14 cellular contexts compared by ENCODE assay signal in the genomic region with DNA sequence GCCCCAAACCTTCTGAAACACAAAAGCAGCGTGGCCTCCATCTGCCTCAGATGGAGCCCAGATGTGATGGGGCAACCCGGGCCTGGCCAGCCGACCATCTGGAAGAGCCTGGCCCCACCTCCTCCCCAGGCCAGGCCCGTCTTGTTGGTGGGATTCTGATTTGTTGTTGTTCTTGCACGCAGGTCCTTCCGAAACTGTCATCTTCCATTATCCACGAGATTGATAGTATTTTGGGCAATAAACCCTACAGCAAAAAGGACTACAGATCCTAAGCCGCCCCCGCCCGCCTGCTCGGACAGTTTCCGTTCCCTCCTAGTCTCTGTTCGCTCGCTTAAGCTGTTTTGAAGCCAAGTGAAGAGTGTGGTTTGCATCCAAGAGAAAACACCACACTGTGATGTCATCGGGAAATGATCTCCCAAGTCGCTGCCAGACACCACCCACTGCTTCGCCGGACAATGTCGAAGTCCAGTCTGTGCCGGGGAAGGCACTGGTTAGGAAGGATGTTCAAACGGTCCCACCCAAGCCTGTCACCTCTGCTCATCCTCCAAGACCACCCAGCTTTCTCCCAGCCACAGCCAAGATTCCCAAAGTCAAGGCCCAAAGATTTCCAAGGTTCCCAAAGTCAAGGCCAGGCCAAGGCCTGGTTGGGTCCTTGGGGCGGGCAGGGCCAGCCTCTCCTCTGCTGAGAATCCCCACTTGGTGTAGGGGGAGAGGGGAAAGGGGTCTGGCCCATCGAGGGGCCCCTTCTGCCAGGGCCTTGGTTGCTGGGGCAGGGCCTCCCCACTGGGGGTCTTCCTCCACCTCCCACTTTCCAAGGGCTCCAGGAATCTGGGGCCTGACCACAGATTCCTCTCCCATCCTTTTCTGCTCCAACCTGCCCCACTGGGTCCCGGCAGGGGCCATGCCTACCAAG. TPM values are rescaled to one million over a fixed set of nuclear protein-coding genes. Genes with fewer than 3 reads are reported as not detected.
A peak's percentile ranks its signal among the peaks of the same experiment; 100 is the strongest.
DNase-seq lines count a peak whose midpoint lies in the region; ATAC-seq and TF ChIP-seq lines count a peak whose summit lies in the region.
"Had no signal": no experiment of that assay in that cellular context is flagged by ENCODE, and none has a peak within 500 bp of the region (broad histone marks: within the 10 kb centered on the region; RNA-seq: fewer than 3 reads in every experiment).

No MANE protein-coding gene starts in this region.

- H3K36me3 ChIP-seq in esophagus muscularis mucosa, result peaks cover 0 to 11% (median 7%) of the 10 kb centered on the region in 4 donors

- peak overlapping the region; percentile 70 for H3K27ac Mint-ChIP-seq in activated T-helper 17 cell treated with anti-CD3 and anti-CD28 coated beads, Interleukin-2, amount 50 U/mL, for 72 hours
- H3K27ac Mint-ChIP-seq: memory B cell had no signal

- H3K4me1 Mint-ChIP-seq in activated T-helper 17 cell treated with anti-CD3 and anti-CD28 coated beads, Interleukin-2, amount 50 U/mL, for 72 hours, result peaks cover 4% of the 10 kb centered on the region
- H3K4me1 Mint-ChIP-seq: memory B cell had no signal

- WGBS in esophagus muscularis mucosa, result 69% methylated on average over 24 of the region's 24 CpGs

- no peak overlapping the region for H3K4me3 Mint-ChIP-seq in activated T-helper 17 cell treated with anti-CD3 and anti-CD28 coated beads, Interleukin-2, amount 50 U/mL, for 72 hours
- H3K4me3 Mint-ChIP-seq: memory B cell had no signal

- TF ChIP-seq EP300 in esophagus muscularis mucosa (IDR thresholded peaks at IDR 0.05), result no peak

- H3K27ac ChIP-seq in esophagus muscularis mucosa (replicated peaks in 1 of 4), result no peak overlapping the region

- H3K27me3 Mint-ChIP-seq in activated T-helper 17 cell treated with anti-CD3 and anti-CD28 coated beads, Interleukin-2, amount 50 U/mL, for 72 hours, result no peaks in the 10 kb centered on the region
- H3K27me3 Mint-ChIP-seq: memory B cell had no signal

- DNase-seq in EL (peak; percentile 55), foreskin fibroblast (peak; percentile 75 to 88), skeletal muscle cell (ENCODE audit: low read depth) (peak; percentile 28), C1 segment of cervical spinal cord (lab: John Stamatoyannopoulos, UW) (no peak), HCEC 1CT (no peak), esophagus muscularis mucosa (ENCODE audit: extremely low spot score) (no peak)
- DNase-seq in NK-92 treated with Interleukin-12 subunit alpha and Interleukin-12 subunit beta, amount 100 ng/mL, for 24 hours (lab: John Stamatoyannopoulos, UW), result no peak
- DNase-seq: COR-L47; effector CD8-positive, alpha-beta T cell; MM.1S; NCI-H2227 treated with DMSO at 0.1 percent for 48 hours; PC-3 had no signal

- TF ChIP-seq CTCF in foreskin fibroblast (IDR thresholded peaks at IDR 0.05; ENCODE audit: low read depth, low read length) (no peak), esophagus muscularis mucosa (IDR thresholded peaks at IDR 0.05) (no peak)

- TF ChIP-seq POLR2A in esophagus muscularis mucosa (IDR thresholded peaks at IDR 0.05; ENCODE audit: low read depth), result no peak

- no peak for ATAC-seq in activated T-helper 17 cell treated with anti-CD3 and anti-CD28 coated beads, Interleukin-2, amount 50 U/mL, for 72 hours (replicated peaks)
- ATAC-seq: PC-3 had no signal

- no peaks in the 10 kb centered on the region for H3K9me3 ChIP-seq in esophagus muscularis mucosa

- peaks cover 57% of the 10 kb centered on the region for H3K36me3 Mint-ChIP-seq in activated T-helper 17 cell treated with anti-CD3 and anti-CD28 coated beads, Interleukin-2, amount 50 U/mL, for 72 hours (ENCODE audit: low read depth)

- intact Hi-C loops in esophagus muscularis mucosa (cut with DNase I), result no loop called here

- H3K4me3 ChIP-seq in foreskin fibroblast (ENCODE audit: low read depth in 1 of 2, low read length in 2 of 2), result peak overlapping the region in 1 of 2 donors; percentile 3
- H3K4me3 ChIP-seq in skeletal muscle cell (ENCODE audit: low read depth, low read length), result no peak overlapping the region
- H3K4me3 ChIP-seq in esophagus muscularis mucosa, result no peak overlapping the region

- H3K27me3 ChIP-seq in esophagus muscularis mucosa, result peaks cover 0 to 42% (median 3%) of the 10 kb centered on the region in 4 donors

- H3K4me1 ChIP-seq in esophagus muscularis mucosa, result peaks cover 0 to 10% (median 6%) of the 10 kb centered on the region in 4 donors

- no peaks in the 10 kb centered on the region for H3K9me3 Mint-ChIP-seq in activated T-helper 17 cell treated with anti-CD3 and anti-CD28 coated beads, Interleukin-2, amount 50 U/mL, for 72 hours
- H3K9me3 Mint-ChIP-seq: memory B cell had no signal

RNA-seq across cellular contexts. Expression of gene KCNAB2, which starts 52.9 kb away (rescaled TPM):
- total RNA-seq in activated T-helper 17 cell treated with anti-CD3 and anti-CD28 coated beads, Interleukin-2, amount 50 U/mL, for 72 hours, result 100 to 1,000 TPM; 407 to 432 TPM
- total RNA-seq in esophagus muscularis mucosa, result 10 to 100 TPM; 10.4 to 19.3 (median 13.2) TPM

Comparison
In these comparisons a context has a peak if more than half of its experiments do, and no peak if none do; other contexts are left out.
1. DNase-seq: peak in EL (single experiment), foreskin fibroblast (2 of 2) and skeletal muscle cell (single experiment); none in C1 segment of cervical spinal cord (0 of 14), NK-92 treated with Interleukin-12 subunit alpha and Interleukin-12 subunit beta, amount 100 ng/mL, for 24 hours (single experiment), HCEC 1CT (single experiment) and esophagus muscularis mucosa (single experiment).
2. RNA of gene KCNAB2, which starts 52.9 kb away (total RNA-seq): 407 to 432 TPM in activated T-helper 17 cell treated with anti-CD3 and anti-CD28 coated beads, Interleukin-2, amount 50 U/mL, for 72 hours; 10.4 to 19.3 TPM in esophagus muscularis mucosa; every median in the first group is over 10 times any median in the second.